Comparison of ENCODE assay signal across 10 cellular contexts in genomic region chr15:67048281-67049279, GRCh38. TPM values are rescaled to one million over a fixed set of nuclear protein-coding genes. Genes with fewer than 3 reads are reported as not detected.
DNase-seq lines count a peak whose midpoint lies in the region; ATAC-seq and TF ChIP-seq lines count a peak whose summit lies in the region.
"Had no signal": no experiment of that assay in that cellular context is flagged by ENCODE, and none has a peak within 500 bp of the region (broad histone marks: within the 10 kb centered on the region; RNA-seq: fewer than 3 reads in every experiment).

No MANE protein-coding gene starts in this region.

- no peak overlapping the region for H3K4me3 ChIP-seq in OCI-LY7 (ENCODE audit: low read depth, low read length, poor library complexity, severe bottlenecking)

- DNase-seq in Daoy (ENCODE audit: low read depth) (peak; percentile 90), SKM-1 (lab: John Stamatoyannopoulos, UW; ENCODE audit: unreplicated experiment) (peak; percentile 33), glomerular visceral epithelial cell (ENCODE audit: extremely low spot score) (peak; percentile 90), sciatic nerve (ENCODE audit: low spot score) (no peak), OCI-LY7 (ENCODE audit: low spot score) (no peak), head of caudate nucleus (no peak), SHP77 (lab: John Stamatoyannopoulos, UW) (no peak)
- DNase-seq in activated naive CD4-positive, alpha-beta T cell treated with anti-CD3 and anti-CD28 coated beads, Interleukin-2, amount 50 U/mL, for 72 hours (ENCODE audit: low spot score in 2 of 2): no peak

- no peaks in the 10 kb centered on the region for H4K20me1 ChIP-seq in OCI-LY7 (ENCODE audit: insufficient read depth, low read length)

- H3K36me3 Mint-ChIP-seq in activated naive CD4-positive, alpha-beta T cell treated with anti-CD3 and anti-CD28 coated beads, Interleukin-2, amount 50 U/mL, for 72 hours: no peaks in the 10 kb centered on the region
- H3K36me3 Mint-ChIP-seq: memory B cell had no signal

- no peaks in the 10 kb centered on the region for H3K36me3 ChIP-seq in OCI-LY7 (ENCODE audit: insufficient read depth, low read length)

- no peaks in the 10 kb centered on the region for H3K9me3 ChIP-seq in OCI-LY7 (ENCODE audit: low read length)

- no peak for TF ChIP-seq CTCF in OCI-LY7 (conservative IDR thresholded peaks at IDR 0.05; ENCODE audit: low read length)

- POLR2A ChIA-PET in OCI-LY7 (lab: Charles Lee): no interaction called here

- H3K4me2 ChIP-seq in OCI-LY7 (ENCODE audit: low read length): no peak overlapping the region

- no peaks in the 10 kb centered on the region for H3K79me2 ChIP-seq in OCI-LY7 (ENCODE audit: insufficient read depth, low read depth, low read length)

- peak overlapping the region in 1 of 2 donors; percentile 55 for H3K27ac Mint-ChIP-seq in activated naive CD4-positive, alpha-beta T cell treated with anti-CD3 and anti-CD28 coated beads, Interleukin-2, amount 50 U/mL, for 72 hours
- H3K27ac Mint-ChIP-seq: IgD-negative memory B cell, memory B cell had no signal

- peak; percentile 43 for ATAC-seq in sciatic nerve
- no peak for ATAC-seq in activated naive CD4-positive, alpha-beta T cell treated with anti-CD3 and anti-CD28 coated beads, Interleukin-2, amount 50 U/mL, for 72 hours

- CTCF ChIA-PET in OCI-LY7 (lab: Charles Lee; ENCODE audit: unreplicated experiment): no interaction called here

- no peak overlapping the region for H3K27ac ChIP-seq in OCI-LY7 (ENCODE audit: low read depth, low read length, poor library complexity, severe bottlenecking)

- BruUV-seq in OCI-LY7 (replicated peaks; lab: Mats Ljungman, UMichigan): no TSS peak

- H3K9me2 ChIP-seq in OCI-LY7 (ENCODE audit: insufficient read depth, low read length): no peaks in the 10 kb centered on the region

- H2AFZ ChIP-seq in OCI-LY7 (ENCODE audit: low read length): no peak overlapping the region

- peaks cover 0 to 4% of the 10 kb centered on the region in 2 donors for H3K9me3 Mint-ChIP-seq in activated naive CD4-positive, alpha-beta T cell treated with anti-CD3 and anti-CD28 coated beads, Interleukin-2, amount 50 U/mL, for 72 hours
- H3K9me3 Mint-ChIP-seq: IgD-negative memory B cell, memory B cell had no signal

- H3K4me1 ChIP-seq in OCI-LY7 (ENCODE audit: insufficient read depth, low read length, poor library complexity, severe bottlenecking): peaks cover 18% of the 10 kb centered on the region

- intact Hi-C loops in sciatic nerve (cut with DNase I) (no loop called here), OCI-LY7 (cut with micrococcal nuclease; ENCODE audit: unreplicated experiment) (no loop called here), head of caudate nucleus (cut with DNase I) (no loop called here)

RNA-seq across cellular contexts. Expression of gene SMAD3, which starts 16.8 kb away (rescaled TPM):
- total RNA-seq in Daoy (2014; rRNA removed; shearing (Covaris generic)): 44.1 and 48.1 TPM in 2 replicates
- total RNA-seq in sciatic nerve (58.8 TPM), OCI-LY7 (2022) (77.8 and 84.5 TPM in 2 replicates)
- total RNA-seq in OCI-LY7 (2014; rRNA removed; shearing (Covaris generic)): 32.8 and 41.2 TPM in 2 replicates
- total RNA-seq in activated naive CD4-positive, alpha-beta T cell treated with anti-CD3 and anti-CD28 coated beads, Interleukin-2, amount 50 U/mL, for 72 hours: 10 to 100 TPM; 15.4 to 75.9 TPM

Comparison
In these comparisons a context has a peak if more than half of its experiments do, and no peak if none do; other contexts are left out.
1. DNase-seq: peak in Daoy (single experiment), SKM-1 (single experiment) and glomerular visceral epithelial cell (single experiment); none in sciatic nerve (single experiment), OCI-LY7 (single experiment), head of caudate nucleus (0 of 42), SHP77 (0 of 2) and activated naive CD4-positive, alpha-beta T cell treated with anti-CD3 and anti-CD28 coated beads, Interleukin-2, amount 50 U/mL, for 72 hours (0 of 2).